ENCODE assay signal across 6 cellular contexts in genomic region chr18:30149585-30149984, GRCh38.
"Had no signal": no experiment of that assay in that cellular context is flagged by ENCODE, and none has a peak within 500 bp of the region (broad histone marks: within the 10 kb centered on the region; RNA-seq: fewer than 3 reads in every experiment).

No MANE protein-coding gene starts in this region.

- H3K4me3 ChIP-seq: GM12878 had no signal

- FAIRE-seq: GM12878, GM12891, GM12892, GM18507 had no signal

- ATAC-seq: GM12878 had no signal

- DNase-seq: GDM1, GF-D8 had no signal
